In genomic region chr1:23797478-23798448, GRCh38 we compare ENCODE assay signal across 1 cellular context.
TF ChIP-seq lines count a peak whose summit lies in the region.

No MANE protein-coding gene starts in this region.

TF ChIP-seq in HepG2, 621 proteins besides CTCF, POLR2A, EP300 and RAD21:
- TF ChIP-seq TFDP1 (CRISPR knock-in tag; IDR thresholded peaks at IDR 0.05; ENCODE audit: borderline replicate concordance) (no peak), RBAK (CRISPR knock-in tag; IDR thresholded peaks at IDR 0.05) (no peak), RBM22 (optimal IDR thresholded peaks at IDR 0.05; ENCODE audit: low read length) (peak; percentile 80), ZNF383 (CRISPR knock-in tag; IDR thresholded peaks at IDR 0.05; ENCODE audit: borderline replicate concordance) (no peak), HNRNPL (IDR thresholded peaks at IDR 0.05; ENCODE audit: low read depth, low read length) (0 out of 2 replicates have a peak, but pooled peaks have one; percentile 18), POLR2AphosphoS5 (IDR thresholded peaks at IDR 0.05; ENCODE audit: low read depth, low read length) (peak; percentile 4)
